ENCODE assay signal across 12 cellular contexts in genomic region chr12:121239335-121239678, GRCh38. TPM values are rescaled to one million over a fixed set of nuclear protein-coding genes. Genes with fewer than 3 reads are reported as not detected.
A peak's percentile ranks its signal among the peaks of the same experiment; 100 is the strongest.
DNase-seq lines count a peak whose midpoint lies in the region; ATAC-seq and TF ChIP-seq lines count a peak whose summit lies in the region.
"Had no signal": no experiment of that assay in that cellular context is flagged by ENCODE, and none has a peak within 500 bp of the region (broad histone marks: within the 10 kb centered on the region; RNA-seq: fewer than 3 reads in every experiment).

No MANE protein-coding gene starts in this region.

- H3K27ac Mint-ChIP-seq in CD14-positive monocyte: peak overlapping the region; percentile 80 to 94 (median 89)
- H3K27ac Mint-ChIP-seq in activated naive CD8-positive, alpha-beta T cell: peak overlapping the region; percentile 95
- peak overlapping the region; percentile 97 for H3K27ac Mint-ChIP-seq in nephron progenitor cell

- H3K9me3 Mint-ChIP-seq in CD14-positive monocyte (peaks cover 0 to 3% (median 0%) of the 10 kb centered on the region in 7 donors), nephron progenitor cell (no peaks in the 10 kb centered on the region)
- H3K9me3 Mint-ChIP-seq in activated naive CD8-positive, alpha-beta T cell (ENCODE audit: low read depth): no peaks in the 10 kb centered on the region

- intact Hi-C loops in CD14-positive monocyte (cut with micrococcal nuclease): loop anchor here in 1 of 2 donors (10.0 kb wide), 1 partner anchor 235 kb away; no protein-coding TSS in a partner anchor

- DNase-seq in CD14-positive monocyte (ENCODE audit: low spot score) (no peak), KG1 (lab: John Stamatoyannopoulos, UW) (peak; percentile 66), nephron progenitor cell (no peak), NCI-H510A treated with DMSO at 0.1 percent for 48 hours (lab: John Stamatoyannopoulos, UW) (no peak)
- DNase-seq: activated CD4-positive, CD25-positive, alpha-beta regulatory T cell treated with anti-CD3 and anti-CD28 coated beads, Interleukin-2, amount 50 U/mL, for 72 hours; brain microvascular endothelial cell; midbrain; tibial artery had no signal

- H3K4me1 Mint-ChIP-seq in CD14-positive monocyte (peaks cover 48% of the 10 kb centered on the region), nephron progenitor cell (peaks cover 48% of the 10 kb centered on the region)
- peaks cover 35% of the 10 kb centered on the region for H3K4me1 Mint-ChIP-seq in activated naive CD8-positive, alpha-beta T cell (ENCODE audit: low read depth)

- H3K4me3 Mint-ChIP-seq in CD14-positive monocyte: peak overlapping the region in 1 of 2 donors; percentile 54
- H3K4me3 Mint-ChIP-seq in activated naive CD8-positive, alpha-beta T cell: no peak overlapping the region
- no peak overlapping the region for H3K4me3 Mint-ChIP-seq in nephron progenitor cell

- no peak for ATAC-seq in GM18873 (IDR thresholded peaks at IDR 0.05; ENCODE audit: low FRiP score, unreplicated experiment)
- no peak for ATAC-seq in GM21526 (IDR thresholded peaks at IDR 0.05; ENCODE audit: low FRiP score, unreplicated experiment)
- ATAC-seq in GM21447 (IDR thresholded peaks at IDR 0.05; ENCODE audit: unreplicated experiment): no peak

- H3K27me3 Mint-ChIP-seq in CD14-positive monocyte (ENCODE audit: low read depth in 3 of 3) (peaks cover 0 to 2% (median 0%) of the 10 kb centered on the region in 3 donors), nephron progenitor cell (ENCODE audit: low read depth, poor library complexity) (no peaks in the 10 kb centered on the region)
- no peaks in the 10 kb centered on the region for H3K27me3 Mint-ChIP-seq in activated naive CD8-positive, alpha-beta T cell

- H3K36me3 Mint-ChIP-seq in CD14-positive monocyte (peaks cover 54 to 73% of the 10 kb centered on the region in 2 donors), nephron progenitor cell (ENCODE audit: low read depth) (peaks cover 40% of the 10 kb centered on the region)
- no peaks in the 10 kb centered on the region for H3K36me3 Mint-ChIP-seq in activated naive CD8-positive, alpha-beta T cell

- TF ChIP-seq CTCF in CD14-positive monocyte (IDR thresholded peaks at IDR 0.05) (no peak), nephron progenitor cell (IDR thresholded peaks at IDR 0.05) (no peak)

RNA-seq across cellular contexts. Expression of gene P2RX4, which starts 29.4 kb away (rescaled TPM):
- 10 to 100 TPM; 61.8 to 74.7 TPM for polyA plus RNA-seq in CD14-positive monocyte

RNA-seq across cellular contexts. Expression of gene CAMKK2, which starts 57.2 kb away (rescaled TPM):
- 10 to 100 TPM; 55.6 to 71.0 TPM for polyA plus RNA-seq in CD14-positive monocyte
